Comparison of ENCODE assay signal across 9 cellular contexts in genomic region chr1:155196103-155196892, GRCh38. TPM values are rescaled to one million over a fixed set of nuclear protein-coding genes. Genes with fewer than 3 reads are reported as not detected.
DNase-seq lines count a peak whose midpoint lies in the region; ATAC-seq and TF ChIP-seq lines count a peak whose summit lies in the region.
"Had no signal": no experiment of that assay in that cellular context is flagged by ENCODE, and none has a peak within 500 bp of the region (broad histone marks: within the 10 kb centered on the region; RNA-seq: fewer than 3 reads in every experiment).

No MANE protein-coding gene starts in this region.

- DNase-seq in CD4-positive, CD25-positive, alpha-beta regulatory T cell: no peak
- DNase-seq in esophagus muscularis mucosa (ENCODE audit: extremely low spot score): no peak

- TF ChIP-seq POLR2A in esophagus muscularis mucosa (IDR thresholded peaks at IDR 0.05; ENCODE audit: low read depth): no peak

- no peak for ATAC-seq in CD4-positive, CD25-positive, alpha-beta regulatory T cell (ENCODE audit: low read depth in 2 of 2)
- ATAC-seq in esophagus mucosa (no peak), HG02642 (IDR thresholded peaks at IDR 0.05; ENCODE audit: poor library complexity, unreplicated experiment) (no peak), HG03135 (IDR thresholded peaks at IDR 0.05; ENCODE audit: unreplicated experiment) (no peak), HG03442 (IDR thresholded peaks at IDR 0.05; ENCODE audit: unreplicated experiment) (no peak)
- ATAC-seq: GM12878 had no signal

- H3K79me2 ChIP-seq in KMS-11 (ENCODE audit: insufficient read depth, low read depth): no peaks in the 10 kb centered on the region

- H3K4me3 ChIP-seq in CD4-positive, CD25-positive, alpha-beta regulatory T cell (ENCODE audit: low read depth, low read length): no peak overlapping the region
- H3K4me3 ChIP-seq in KMS-11 (IDR thresholded peaks at IDR 0.05; ENCODE audit: insufficient read depth, low read depth, low read length) (no peak overlapping the region), esophagus muscularis mucosa (no peak overlapping the region), neuron (ENCODE audit: low read length) (peak overlapping the region; percentile 63)
- H3K4me3 ChIP-seq: GM12878 had no signal

- H3K36me3 ChIP-seq in CD4-positive, CD25-positive, alpha-beta regulatory T cell (ENCODE audit: control insufficient read depth, insufficient read depth, low read length): no peaks in the 10 kb centered on the region
- H3K36me3 ChIP-seq in KMS-11 (ENCODE audit: insufficient read depth): no peaks in the 10 kb centered on the region
- H3K36me3 ChIP-seq in esophagus muscularis mucosa: peaks cover 0 to 45% (median 24%) of the 10 kb centered on the region in 4 donors
- H3K36me3 ChIP-seq in neuron (ENCODE audit: insufficient read depth, low read length): peaks cover 46% of the 10 kb centered on the region

- TF ChIP-seq CTCF in KMS-11 (conservative IDR thresholded peaks at IDR 0.05; ENCODE audit: low read depth, low read length) (no peak), esophagus muscularis mucosa (IDR thresholded peaks at IDR 0.05) (no peak)

- intact Hi-C loops in esophagus muscularis mucosa (cut with DNase I): no loop called here

- peaks cover 33% of the 10 kb centered on the region for H3K4me1 ChIP-seq in CD4-positive, CD25-positive, alpha-beta regulatory T cell (ENCODE audit: control insufficient read depth, insufficient read depth, low read length, poor library complexity, severe bottlenecking)
- peaks cover 26% of the 10 kb centered on the region for H3K4me1 ChIP-seq in KMS-11 (ENCODE audit: low read depth, poor library complexity, severe bottlenecking)
- H3K4me1 ChIP-seq in esophagus muscularis mucosa: peaks cover 30 to 59% (median 46%) of the 10 kb centered on the region in 4 donors
- peaks cover 40% of the 10 kb centered on the region for H3K4me1 ChIP-seq in neuron (ENCODE audit: insufficient read depth, low read length)

- WGBS in esophagus muscularis mucosa: 53% methylated on average over 4 of the region's 6 CpGs

- H3K27ac ChIP-seq in CD4-positive, CD25-positive, alpha-beta regulatory T cell (ENCODE audit: insufficient read depth, low read length, poor library complexity, severe bottlenecking): peak overlapping the region; percentile 80
- H3K27ac ChIP-seq in KMS-11 (no peak overlapping the region), esophagus muscularis mucosa (replicated peaks in 1 of 4) (peak overlapping the region; percentile 91 to 92 (median 92))

- H3K4me3 Mint-ChIP-seq in CD4-positive, CD25-positive, alpha-beta regulatory T cell: peak overlapping the region in 3 of 4 donors; percentile 44 to 88 (median 50)

- peak overlapping the region in 2 of 3 donors; percentile 32 to 80 for H3K27ac Mint-ChIP-seq in CD4-positive, CD25-positive, alpha-beta regulatory T cell

- H3K9ac ChIP-seq in KMS-11: no peak overlapping the region

- TF ChIP-seq EP300 in esophagus muscularis mucosa (IDR thresholded peaks at IDR 0.05): no peak

- peaks cover 0 to 35% (median 21%) of the 10 kb centered on the region in 4 donors for H3K4me1 Mint-ChIP-seq in CD4-positive, CD25-positive, alpha-beta regulatory T cell

- H2AFZ ChIP-seq in KMS-11 (ENCODE audit: low read depth) (no peak overlapping the region), neuron (ENCODE audit: low read depth, low read length) (no peak overlapping the region)

- H4K20me1 ChIP-seq in KMS-11 (ENCODE audit: insufficient read depth): no peaks in the 10 kb centered on the region

- H3K36me3 Mint-ChIP-seq in CD4-positive, CD25-positive, alpha-beta regulatory T cell: peaks cover 7% of the 10 kb centered on the region

- H3K27me3 ChIP-seq in CD4-positive, CD25-positive, alpha-beta regulatory T cell (ENCODE audit: control insufficient read depth, insufficient read depth, low read length): no peaks in the 10 kb centered on the region
- H3K27me3 ChIP-seq in KMS-11 (ENCODE audit: insufficient read depth, low read depth): 0 out of 2 replicates have a peak, but pooled peaks cover 4% of the 10 kb centered on the region
- no peaks in the 10 kb centered on the region for H3K27me3 ChIP-seq in esophagus muscularis mucosa
- H3K27me3 ChIP-seq in neuron (ENCODE audit: insufficient read depth, low read length): no peaks in the 10 kb centered on the region

- no peaks in the 10 kb centered on the region for H3K9me3 ChIP-seq in CD4-positive, CD25-positive, alpha-beta regulatory T cell (ENCODE audit: control insufficient read depth in 2 of 2, low read length in 2 of 2)
- H3K9me3 ChIP-seq in esophagus muscularis mucosa (no peaks in the 10 kb centered on the region), neuron (ENCODE audit: low read length) (no peaks in the 10 kb centered on the region)

- H3K27me3 Mint-ChIP-seq in CD4-positive, CD25-positive, alpha-beta regulatory T cell: no peaks in the 10 kb centered on the region

- peaks cover 0 to 2% (median 0%) of the 10 kb centered on the region in 7 donors for H3K9me3 Mint-ChIP-seq in CD4-positive, CD25-positive, alpha-beta regulatory T cell

- H3K4me2 ChIP-seq in KMS-11: peak overlapping the region; percentile 95

RNA-seq across cellular contexts. Expression of gene THBS3, which starts 11.4 kb away (rescaled TPM):
- 18.4 TPM for total RNA-seq in CD4-positive, CD25-positive, alpha-beta regulatory T cell
- polyA plus RNA-seq in CD4-positive, CD25-positive, alpha-beta regulatory T cell: 1 to 10 TPM; 2.7 to 4.1 (median 3.7) TPM
- total RNA-seq in esophagus muscularis mucosa: 10 to 100 TPM; 16.2 to 37.4 (median 23.4) TPM
- 14.5 TPM for total RNA-seq in esophagus mucosa

RNA-seq across cellular contexts. Expression of gene MTX1, which starts 12.2 kb away (rescaled TPM):
- total RNA-seq in CD4-positive, CD25-positive, alpha-beta regulatory T cell: 18.4 TPM
- 10 to 100 TPM; 44.3 to 52.2 (median 49.0) TPM for polyA plus RNA-seq in CD4-positive, CD25-positive, alpha-beta regulatory T cell
- 10 to 100 TPM; 34.1 to 52.8 (median 38.0) TPM for total RNA-seq in esophagus muscularis mucosa
- total RNA-seq in esophagus mucosa: 36.5 TPM

RNA-seq across cellular contexts. Expression of gene TRIM46, which starts 22.6 kb away (rescaled TPM):
- 6.1 TPM for total RNA-seq in CD4-positive, CD25-positive, alpha-beta regulatory T cell
- polyA plus RNA-seq in CD4-positive, CD25-positive, alpha-beta regulatory T cell: 1 to 10 TPM in 2 of 4 donors, under 1 TPM in 2; 0.44 to 1.6 (median 0.78) TPM
- 1 to 10 TPM in 1 of 4 donors, under 1 TPM in 2, not detected in 1; 0.13 to 1.7 (median 0.17) TPM for total RNA-seq in esophagus muscularis mucosa
- 0.12 TPM for total RNA-seq in esophagus mucosa

RNA-seq across cellular contexts. Expression of gene KRTCAP2, which starts 23.2 kb away (rescaled TPM):
- total RNA-seq in CD4-positive, CD25-positive, alpha-beta regulatory T cell: 122 TPM
- polyA plus RNA-seq in CD4-positive, CD25-positive, alpha-beta regulatory T cell: 100 to 1,000 TPM; 468 to 537 (median 507) TPM
- 100 to 1,000 TPM in 2 of 4 donors, 10 to 100 TPM in 2; 76.0 to 146 (median 108) TPM for total RNA-seq in esophagus muscularis mucosa
- total RNA-seq in esophagus mucosa: 111 TPM

RNA-seq across cellular contexts. Expression of gene DPM3, which starts 56.0 kb away (rescaled TPM):
- 28.1 TPM for total RNA-seq in CD4-positive, CD25-positive, alpha-beta regulatory T cell
- 100 to 1,000 TPM in 3 of 4 donors, 10 to 100 TPM in 1; 98.3 to 116 (median 101) TPM for polyA plus RNA-seq in CD4-positive, CD25-positive, alpha-beta regulatory T cell
- total RNA-seq in esophagus muscularis mucosa: 100 to 1,000 TPM in 2 of 4 donors, 10 to 100 TPM in 2; 54.5 to 176 (median 80.6) TPM
- 62.4 TPM for total RNA-seq in esophagus mucosa
